In the genomic region with DNA sequence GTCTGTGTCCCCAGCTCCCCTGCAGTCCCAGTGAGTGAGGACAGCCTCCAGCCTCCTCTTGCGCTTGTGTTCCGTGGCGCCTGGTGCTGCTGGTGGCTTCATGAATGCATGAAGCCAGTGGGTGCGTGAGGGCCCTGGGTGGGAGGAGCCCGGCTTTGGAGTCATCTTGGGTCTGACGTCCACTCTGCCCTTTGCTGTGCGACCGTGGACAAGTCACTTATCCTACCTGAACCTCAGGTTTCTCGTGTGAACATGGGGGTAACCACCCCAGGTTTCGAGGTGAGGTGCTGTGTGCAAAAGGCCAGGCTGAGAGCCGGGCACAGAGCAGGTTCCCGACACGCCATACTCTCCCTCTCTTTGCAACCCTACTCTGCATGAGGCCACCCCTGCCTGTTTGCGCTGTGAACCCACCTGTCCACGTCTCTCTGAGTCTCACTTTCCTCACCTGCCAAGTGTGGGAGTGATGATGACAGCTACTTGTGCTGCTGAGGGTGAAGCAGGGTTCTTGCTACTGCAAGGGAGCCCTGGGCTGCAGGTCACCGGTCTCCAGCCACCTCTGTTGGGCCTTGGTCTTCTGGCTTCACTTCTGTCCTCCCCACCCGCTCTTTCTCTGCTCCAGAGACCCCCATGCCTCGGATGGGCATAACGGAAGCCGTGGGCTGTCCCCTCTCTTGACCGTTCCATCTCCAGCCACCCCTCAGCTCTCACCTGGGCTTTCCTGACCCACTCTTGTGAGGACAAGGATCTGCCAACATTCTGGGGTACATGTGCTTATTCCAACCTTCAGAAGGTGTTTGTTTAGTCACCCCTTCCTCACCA, we compare ENCODE assay signal across 2 cellular contexts.
TF ChIP-seq lines count a peak whose summit lies in the region.

No MANE protein-coding gene starts in this region.

TF ChIP-seq in SK-N-SH, 30 proteins besides CTCF, POLR2A, EP300 and RAD21 (continued from another document):
- TF ChIP-seq, protein P1, sequence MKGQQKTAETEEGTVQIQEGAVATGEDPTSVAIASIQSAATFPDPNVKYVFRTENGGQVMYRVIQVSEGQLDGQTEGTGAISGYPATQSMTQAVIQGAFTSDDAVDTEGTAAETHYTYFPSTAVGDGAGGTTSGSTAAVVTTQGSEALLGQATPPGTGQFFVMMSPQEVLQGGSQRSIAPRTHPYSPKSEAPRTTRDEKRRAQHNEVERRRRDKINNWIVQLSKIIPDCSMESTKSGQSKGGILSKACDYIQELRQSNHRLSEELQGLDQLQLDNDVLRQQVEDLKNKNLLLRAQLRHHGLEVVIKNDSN (IDR thresholded peaks at IDR 0.05; ENCODE audit: borderline replicate concordance, low read depth), result no peak
- TF ChIP-seq RXRA (IDR thresholded peaks at IDR 0.05; ENCODE audit: borderline replicate concordance, low read depth) (no peak), CHD2 (IDR thresholded peaks at IDR 0.05; ENCODE audit: low read length, partially characterized antibody) (no peak), RCOR1 (IDR thresholded peaks at IDR 0.05; ENCODE audit: low read length) (no peak)

TF ChIP-seq in SK-N-SH treated with all-trans-retinoic acid at 6 μM for 48 hours, 23 proteins besides CTCF, POLR2A, EP300 and RAD21 (continued from another document):
- TF ChIP-seq, protein P2, sequence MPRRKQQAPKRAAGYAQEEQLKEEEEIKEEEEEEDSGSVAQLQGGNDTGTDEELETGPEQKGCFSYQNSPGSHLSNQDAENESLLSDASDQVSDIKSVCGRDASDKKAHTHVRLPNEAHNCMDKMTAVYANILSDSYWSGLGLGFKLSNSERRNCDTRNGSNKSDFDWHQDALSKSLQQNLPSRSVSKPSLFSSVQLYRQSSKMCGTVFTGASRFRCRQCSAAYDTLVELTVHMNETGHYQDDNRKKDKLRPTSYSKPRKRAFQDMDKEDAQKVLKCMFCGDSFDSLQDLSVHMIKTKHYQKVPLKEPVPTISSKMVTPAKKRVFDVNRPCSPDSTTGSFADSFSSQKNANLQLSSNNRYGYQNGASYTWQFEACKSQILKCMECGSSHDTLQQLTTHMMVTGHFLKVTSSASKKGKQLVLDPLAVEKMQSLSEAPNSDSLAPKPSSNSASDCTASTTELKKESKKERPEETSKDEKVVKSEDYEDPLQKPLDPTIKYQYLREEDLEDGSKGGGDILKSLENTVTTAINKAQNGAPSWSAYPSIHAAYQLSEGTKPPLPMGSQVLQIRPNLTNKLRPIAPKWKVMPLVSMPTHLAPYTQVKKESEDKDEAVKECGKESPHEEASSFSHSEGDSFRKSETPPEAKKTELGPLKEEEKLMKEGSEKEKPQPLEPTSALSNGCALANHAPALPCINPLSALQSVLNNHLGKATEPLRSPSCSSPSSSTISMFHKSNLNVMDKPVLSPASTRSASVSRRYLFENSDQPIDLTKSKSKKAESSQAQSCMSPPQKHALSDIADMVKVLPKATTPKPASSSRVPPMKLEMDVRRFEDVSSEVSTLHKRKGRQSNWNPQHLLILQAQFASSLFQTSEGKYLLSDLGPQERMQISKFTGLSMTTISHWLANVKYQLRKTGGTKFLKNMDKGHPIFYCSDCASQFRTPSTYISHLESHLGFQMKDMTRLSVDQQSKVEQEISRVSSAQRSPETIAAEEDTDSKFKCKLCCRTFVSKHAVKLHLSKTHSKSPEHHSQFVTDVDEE (CRISPR knock-in tag; IDR thresholded peaks at IDR 0.05), result no peak
- TF ChIP-seq, protein P3, sequence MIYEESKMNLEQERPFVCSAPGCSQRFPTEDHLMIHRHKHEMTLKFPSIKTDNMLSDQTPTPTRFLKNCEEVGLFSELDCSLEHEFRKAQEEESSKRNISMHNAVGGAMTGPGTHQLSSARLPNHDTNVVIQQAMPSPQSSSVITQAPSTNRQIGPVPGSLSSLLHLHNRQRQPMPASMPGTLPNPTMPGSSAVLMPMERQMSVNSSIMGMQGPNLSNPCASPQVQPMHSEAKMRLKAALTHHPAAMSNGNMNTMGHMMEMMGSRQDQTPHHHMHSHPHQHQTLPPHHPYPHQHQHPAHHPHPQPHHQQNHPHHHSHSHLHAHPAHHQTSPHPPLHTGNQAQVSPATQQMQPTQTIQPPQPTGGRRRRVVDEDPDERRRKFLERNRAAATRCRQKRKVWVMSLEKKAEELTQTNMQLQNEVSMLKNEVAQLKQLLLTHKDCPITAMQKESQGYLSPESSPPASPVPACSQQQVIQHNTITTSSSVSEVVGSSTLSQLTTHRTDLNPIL (CRISPR knock-in tag; IDR thresholded peaks at IDR 0.05; ENCODE audit: low read depth), result no peak
- TF ChIP-seq TCF4 (CRISPR knock-in tag; IDR thresholded peaks at IDR 0.05; ENCODE audit: borderline replicate concordance) (no peak), SNAI2 (CRISPR knock-in tag; IDR thresholded peaks at IDR 0.05) (no peak), BACH2 (CRISPR knock-in tag; IDR thresholded peaks at IDR 0.05; ENCODE audit: borderline replicate concordance) (no peak), ZC3H10 (CRISPR knock-in tag; IDR thresholded peaks at IDR 0.05) (no peak), OSR1 (CRISPR knock-in tag; IDR thresholded peaks at IDR 0.05) (no peak), GLIS3 (CRISPR knock-in tag; IDR thresholded peaks at IDR 0.05) (no peak)
- TF ChIP-seq, protein P4, sequence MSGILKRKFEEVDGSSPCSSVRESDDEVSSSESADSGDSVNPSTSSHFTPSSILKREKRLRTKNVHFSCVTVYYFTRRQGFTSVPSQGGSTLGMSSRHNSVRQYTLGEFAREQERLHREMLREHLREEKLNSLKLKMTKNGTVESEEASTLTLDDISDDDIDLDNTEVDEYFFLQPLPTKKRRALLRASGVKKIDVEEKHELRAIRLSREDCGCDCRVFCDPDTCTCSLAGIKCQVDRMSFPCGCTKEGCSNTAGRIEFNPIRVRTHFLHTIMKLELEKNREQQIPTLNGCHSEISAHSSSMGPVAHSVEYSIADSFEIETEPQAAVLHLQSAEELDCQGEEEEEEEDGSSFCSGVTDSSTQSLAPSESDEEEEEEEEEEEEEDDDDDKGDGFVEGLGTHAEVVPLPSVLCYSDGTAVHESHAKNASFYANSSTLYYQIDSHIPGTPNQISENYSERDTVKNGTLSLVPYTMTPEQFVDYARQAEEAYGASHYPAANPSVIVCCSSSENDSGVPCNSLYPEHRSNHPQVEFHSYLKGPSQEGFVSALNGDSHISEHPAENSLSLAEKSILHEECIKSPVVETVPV (CRISPR knock-in tag; IDR thresholded peaks at IDR 0.05), result no peak
